ENCODE assay signal across 14 cellular contexts in genomic region chr6:41585605-41586004, GRCh38. TPM values are rescaled to one million over a fixed set of nuclear protein-coding genes. Genes with fewer than 3 reads are reported as not detected.
DNase-seq lines count a peak whose midpoint lies in the region; ATAC-seq and TF ChIP-seq lines count a peak whose summit lies in the region.
"Had no signal": no experiment of that assay in that cellular context is flagged by ENCODE, and none has a peak within 500 bp of the region (broad histone marks: within the 10 kb centered on the region; RNA-seq: fewer than 3 reads in every experiment).

No MANE protein-coding gene starts in this region.

- H3K27me3 Mint-ChIP-seq in endodermal cell (ENCODE audit: insufficient read depth), result no peaks in the 10 kb centered on the region
- no peaks in the 10 kb centered on the region for H3K27me3 Mint-ChIP-seq in CD4-positive, alpha-beta memory T cell
- no peaks in the 10 kb centered on the region for H3K27me3 Mint-ChIP-seq in CD14-positive monocyte (ENCODE audit: low read depth in 3 of 3)

- intact Hi-C loops in CD4-positive, alpha-beta memory T cell (cut with micrococcal nuclease), result no loop called here
- intact Hi-C loops in CD14-positive monocyte (cut with micrococcal nuclease), result no loop called here
- intact Hi-C loops in PC-9 (cut with micrococcal nuclease; ENCODE audit: unreplicated experiment), result no loop called here

- H3K27ac Mint-ChIP-seq in endodermal cell (peak overlapping the region; percentile 59), CD14-positive monocyte (peak overlapping the region in 1 of 7 donors; percentile 26)
- H3K27ac Mint-ChIP-seq in CD4-positive, alpha-beta memory T cell, result peak overlapping the region in 2 of 7 donors; percentile 5 to 88

- H3K9me2 ChIP-seq in neural cell (ENCODE audit: insufficient read depth, low read length), result no peaks in the 10 kb centered on the region
- H3K9me2 ChIP-seq in PC-9 (ENCODE audit: insufficient read depth), result no peaks in the 10 kb centered on the region

- WGBS in endodermal cell (ENCODE audit: insufficient coverage in 1 of 2, insufficient read length in 1 of 2), 2 experiments, result 91 to 94% methylated on average over 6 to 8 of the region's 9 CpGs

- H3K4me1 Mint-ChIP-seq in endodermal cell (peaks cover 24% of the 10 kb centered on the region), CD14-positive monocyte (no peaks in the 10 kb centered on the region)
- H3K4me1 Mint-ChIP-seq in CD4-positive, alpha-beta memory T cell, result peaks cover 0 to 8% (median 2%) of the 10 kb centered on the region in 4 donors

- TF ChIP-seq EP300 in neural cell (conservative IDR thresholded peaks at IDR 0.05; ENCODE audit: poor library complexity, severe bottlenecking), result no peak

- H3K36me3 Mint-ChIP-seq in endodermal cell (ENCODE audit: low read depth) (peaks cover 40% of the 10 kb centered on the region), CD14-positive monocyte (peaks cover 44 to 59% of the 10 kb centered on the region in 2 donors)
- H3K36me3 Mint-ChIP-seq in CD4-positive, alpha-beta memory T cell, result peaks cover 3 to 20% of the 10 kb centered on the region in 2 donors

- no peaks in the 10 kb centered on the region for H3K27me3 ChIP-seq in BLaER1
- H3K27me3 ChIP-seq in endodermal cell (ENCODE audit: control insufficient read depth, insufficient read depth, low read length, poor library complexity, severe bottlenecking), result no peaks in the 10 kb centered on the region
- H3K27me3 ChIP-seq in neural cell (ENCODE audit: insufficient read depth, low read depth, low read length), result no peaks in the 10 kb centered on the region
- no peaks in the 10 kb centered on the region for H3K27me3 ChIP-seq in CD4-positive, alpha-beta memory T cell (ENCODE audit: insufficient read depth, low read length)
- no peaks in the 10 kb centered on the region for H3K27me3 ChIP-seq in PC-9 (ENCODE audit: insufficient read depth, low read depth)

- H3K4me3 ChIP-seq in BLaER1, result no peak overlapping the region
- no peak overlapping the region for H3K4me3 ChIP-seq in Jurkat, Clone E6-1 (ENCODE audit: low read length)
- H3K4me3 ChIP-seq in endodermal cell (ENCODE audit: low read length), result no peak overlapping the region
- H3K4me3 ChIP-seq in neural cell (ENCODE audit: low read length), result peak overlapping the region; percentile 0
- H3K4me3 ChIP-seq in CD4-positive, alpha-beta memory T cell (ENCODE audit: low read length in 2 of 2), result no peak overlapping the region
- H3K4me3 ChIP-seq in PC-9, result no peak overlapping the region
- H3K4me3 ChIP-seq: HAP-1 had no signal

- H3F3A ChIP-seq in neural cell (ENCODE audit: insufficient read depth, low read length, poor library complexity, severe bottlenecking), result no peaks in the 10 kb centered on the region
- H3F3A ChIP-seq in PC-9 (ENCODE audit: insufficient read depth, low read depth), result peaks cover 16% of the 10 kb centered on the region; the same call in 1 of the 2 replicates

- peak; percentile 49 for DNase-seq in Jurkat, Clone E6-1 (ENCODE audit: low read depth, low spot score)
- no peak for DNase-seq in endodermal cell
- no peak for DNase-seq in CD4-positive, alpha-beta memory T cell
- DNase-seq in CD14-positive monocyte (ENCODE audit: low spot score), result no peak
- DNase-seq in PC-9, result no peak
- DNase-seq: AML-193, MV-4-11, NCI-H1436, NCI-H2081 treated with DMSO at 0.1 percent for 48 hours, SHP77 treated with DMSO at 0.1 percent for 48 hours had no signal

- H3K9me3 Mint-ChIP-seq in endodermal cell, result no peaks in the 10 kb centered on the region
- no peaks in the 10 kb centered on the region for H3K9me3 Mint-ChIP-seq in CD4-positive, alpha-beta memory T cell
- H3K9me3 Mint-ChIP-seq in CD14-positive monocyte, result no peaks in the 10 kb centered on the region

- peaks cover 86% of the 10 kb centered on the region for H3K36me3 ChIP-seq in BLaER1
- H3K36me3 ChIP-seq in endodermal cell (ENCODE audit: control insufficient read depth, insufficient read depth, low read length), result peaks cover 68% of the 10 kb centered on the region
- no peaks in the 10 kb centered on the region for H3K36me3 ChIP-seq in neural cell (ENCODE audit: insufficient read depth, low read length)
- H3K36me3 ChIP-seq in CD4-positive, alpha-beta memory T cell (ENCODE audit: insufficient read depth, low read length), result peaks cover 3% of the 10 kb centered on the region
- no peaks in the 10 kb centered on the region for H3K36me3 ChIP-seq in PC-9 (ENCODE audit: low read depth)

- H3K4me1 ChIP-seq in BLaER1 (peaks cover 51% of the 10 kb centered on the region), endodermal cell (ENCODE audit: control insufficient read depth, insufficient read depth, low read length) (peaks cover 4% of the 10 kb centered on the region), PC-9 (replicated peaks; ENCODE audit: insufficient read depth) (peaks cover 27% of the 10 kb centered on the region)
- H3K4me1 ChIP-seq in CD4-positive, alpha-beta memory T cell (ENCODE audit: insufficient read depth, low read length), result no peaks in the 10 kb centered on the region
- H3K4me1 ChIP-seq: HAP-1 had no signal

- peaks cover 56% of the 10 kb centered on the region for H4K20me1 ChIP-seq in BLaER1
- peaks cover 10% of the 10 kb centered on the region for H4K20me1 ChIP-seq in neural cell (ENCODE audit: insufficient read depth)
- no peaks in the 10 kb centered on the region for H4K20me1 ChIP-seq in PC-9 (ENCODE audit: insufficient read depth)

- TF ChIP-seq CTCF in endodermal cell (conservative IDR thresholded peaks at IDR 0.05), result no peak
- TF ChIP-seq CTCF in neural cell (IDR thresholded peaks at IDR 0.05; ENCODE audit: poor library complexity, severe bottlenecking), result no peak
- no peak for TF ChIP-seq CTCF in CD14-positive monocyte (IDR thresholded peaks at IDR 0.05)
- TF ChIP-seq CTCF in PC-9 (conservative IDR thresholded peaks at IDR 0.05), result no peak

- no TSS peak for BruUV-seq in PC-9 (replicated peaks; lab: Mats Ljungman, UMichigan)

- ATAC-seq in HG02885 (IDR thresholded peaks at IDR 0.05; ENCODE audit: poor library complexity, unreplicated experiment), result no peak

- no peak for TF ChIP-seq RAD21 in neural cell (conservative IDR thresholded peaks at IDR 0.05)

- POLR2A ChIA-PET in CD4-positive, alpha-beta memory T cell (lab: Charles Lee; ENCODE audit: partially characterized antibody), result no interaction called here
- POLR2A ChIA-PET in PC-9 (lab: Charles Lee; ENCODE audit: unreplicated experiment), result no interaction called here

- H3K9ac ChIP-seq in BLaER1, result no peak overlapping the region
- no peak overlapping the region for H3K9ac ChIP-seq in endodermal cell (ENCODE audit: extremely low read depth, low read length, poor library complexity, severe bottlenecking)
- peak overlapping the region; percentile 38 for H3K9ac ChIP-seq in neural cell (ENCODE audit: low read length)

- CTCF ChIA-PET in CD4-positive, alpha-beta memory T cell (lab: Charles Lee; ENCODE audit: partially characterized antibody), result interaction anchor here (0.7 to 1.7 kb wide), 2 partner anchors 160 to 221 kb away, joined by 3 to 9 read pairs; no protein-coding TSS in a partner anchor
- CTCF ChIA-PET in PC-9 (lab: Charles Lee), result interaction anchor here (0.7 kb wide), 1 partner anchor 161 kb away, joined by 6 read pairs; no protein-coding TSS in a partner anchor

- H3K4me2 ChIP-seq in BLaER1 (peak overlapping the region; percentile 66), neural cell (ENCODE audit: low read length) (no peak overlapping the region), PC-9 (no peak overlapping the region)

- H3K4me3 Mint-ChIP-seq in endodermal cell (no peak overlapping the region), CD14-positive monocyte (no peak overlapping the region)
- no peak overlapping the region for H3K4me3 Mint-ChIP-seq in CD4-positive, alpha-beta memory T cell

- no peaks in the 10 kb centered on the region for H3K79me2 ChIP-seq in neural cell (replicated peaks; ENCODE audit: insufficient read depth, low read length)
- no peaks in the 10 kb centered on the region for H3K79me2 ChIP-seq in PC-9 (ENCODE audit: low read depth)

- H3K9me3 ChIP-seq in BLaER1 (no peaks in the 10 kb centered on the region), endodermal cell (ENCODE audit: control insufficient read depth, low read length) (no peaks in the 10 kb centered on the region), neural cell (ENCODE audit: low read length) (no peaks in the 10 kb centered on the region), PC-9 (ENCODE audit: insufficient read depth, low read depth) (no peaks in the 10 kb centered on the region)
- H3K9me3 ChIP-seq in CD4-positive, alpha-beta memory T cell (ENCODE audit: control insufficient read depth in 1 of 2, low read length in 2 of 2), result no peaks in the 10 kb centered on the region
- H3K9me3 ChIP-seq: HAP-1 had no signal

- no peak overlapping the region for H3K27ac ChIP-seq in BLaER1
- H3K27ac ChIP-seq in endodermal cell (ENCODE audit: low read depth, low read length), result peak overlapping the region; percentile 29
- peak overlapping the region; percentile 25 for H3K27ac ChIP-seq in neural cell (ENCODE audit: low read length)
- H3K27ac ChIP-seq in CD4-positive, alpha-beta memory T cell (ENCODE audit: low read depth, low read length), result no peak overlapping the region
- H3K27ac ChIP-seq in PC-9, result no peak overlapping the region

- H2AFZ ChIP-seq in neural cell (ENCODE audit: low read depth, low read length) (no peak overlapping the region), PC-9 (no peak overlapping the region)

TF ChIP-seq in neural cell, 6 proteins besides CTCF, POLR2A, EP300 and RAD21 (continues in another document):
- TF ChIP-seq EZH2 (IDR thresholded peaks at IDR 0.05; ENCODE audit: borderline replicate concordance, insufficient read depth, low read length, poor library complexity, severe bottlenecking) (no peak), MXI1 (conservative IDR thresholded peaks at IDR 0.05; ENCODE audit: poor library complexity, severe bottlenecking) (no peak)

RNA-seq across cellular contexts. Expression of gene FOXP4, which starts 39.4 kb away (rescaled TPM):
- polyA plus RNA-seq in Jurkat, Clone E6-1 (2012; ENCODE audit: insufficient read depth, insufficient read length), result 18.8 TPM
- total RNA-seq in endodermal cell (10 to 100 TPM; 44.4 to 47.7 TPM), PC-9 (2021) (26.0 and 29.4 TPM in 2 replicates)
- 54.1 TPM for polyA plus RNA-seq in endodermal cell (2013, experiment 1 of 2)
- polyA plus RNA-seq in endodermal cell (2013, experiment 2 of 2), result 47.0 TPM
- polyA plus RNA-seq in neural cell (7.1 and 9.7 TPM in 2 replicates), CD14-positive monocyte (under 1 TPM; 0.62 to 0.65 TPM)
- polyA minus RNA-seq in neural cell, result 25.9 and 31.2 TPM in 2 replicates
- total RNA-seq in CD4-positive, alpha-beta memory T cell, result 1 to 10 TPM; 7.4 to 7.8 TPM
- polyA plus RNA-seq in CD4-positive, alpha-beta memory T cell, result 1 to 10 TPM in 1 of 2 donors, under 1 TPM in 1; 0.08 to 1.6 TPM

RNA-seq across cellular contexts. Expression of gene MDFI, which starts 52.7 kb away (rescaled TPM):
- 28.4 TPM for polyA plus RNA-seq in Jurkat, Clone E6-1 (2012; ENCODE audit: insufficient read depth, insufficient read length)
- total RNA-seq in endodermal cell (10 to 100 TPM; 52.7 to 80.0 TPM), PC-9 (2021) (19.4 and 22.6 TPM in 2 replicates)
- 76.9 TPM for polyA plus RNA-seq in endodermal cell (2013, experiment 1 of 2)
- polyA plus RNA-seq in endodermal cell (2013, experiment 2 of 2), result 84.7 TPM
- polyA plus RNA-seq in neural cell (42.5 and 42.8 TPM in 2 replicates), CD14-positive monocyte (not detected)
- 12.7 and 17.5 TPM in 2 replicates for polyA minus RNA-seq in neural cell
- not detected for total RNA-seq in CD4-positive, alpha-beta memory T cell
- polyA plus RNA-seq in CD4-positive, alpha-beta memory T cell, result not detected

Comparison
In these comparisons a context has a peak if more than half of its experiments do, and no peak if none do; other contexts are left out.
1. H3K27ac ChIP-seq: peak in endodermal cell (single experiment) and neural cell (single experiment); none in BLaER1 (single experiment), CD4-positive, alpha-beta memory T cell (single experiment) and PC-9 (single experiment).
2. RNA of gene MDFI, which starts 52.7 kb away (total RNA-seq): 52.7 to 80.0 TPM in endodermal cell and 19.4 to 22.6 TPM in PC-9; not detected in CD4-positive, alpha-beta memory T cell; every median in the first group is over 10 times any median in the second.